Comparison of ENCODE assay signal across 1 cellular context in genomic region chr6:134510121-134510520, GRCh38.
TF ChIP-seq lines count a peak whose summit lies in the region.

No MANE protein-coding gene starts in this region.

TF ChIP-seq in GM23338, 12 proteins besides CTCF, POLR2A, EP300 and RAD21 (continued from another document):
- TF ChIP-seq ZNF462 (CRISPR knock-in tag; IDR thresholded peaks at IDR 0.05) (no peak), CREB1 (CRISPR knock-in tag; IDR thresholded peaks at IDR 0.05; ENCODE audit: low read depth) (no peak), STAT1 (IDR thresholded peaks at IDR 0.05; ENCODE audit: unreplicated experiment) (no peak), JUNB (IDR thresholded peaks at IDR 0.05; ENCODE audit: unreplicated experiment) (no peak), EZH2 (IDR thresholded peaks at IDR 0.05; ENCODE audit: low read depth, unreplicated experiment) (no peak)
TF ChIP-seq in GM23338: peak in this region for 0.
